ENCODE assay signal across 29 cellular contexts in genomic region chr2:62797107-62797506, GRCh38.
"Had no signal": no experiment of that assay in that cellular context is flagged by ENCODE, and none has a peak within 500 bp of the region (broad histone marks: within the 10 kb centered on the region; RNA-seq: fewer than 3 reads in every experiment).

No MANE protein-coding gene starts in this region.

- H3K27me3 ChIP-seq: colonic mucosa, dorsolateral prefrontal cortex, esophagus muscularis mucosa, esophagus squamous epithelium, foreskin keratinocyte, gastrocnemius medialis, gastroesophageal sphincter, heart left ventricle, heart right ventricle had no signal

- H3K27me3 Mint-ChIP-seq: dendritic cell treated with granulocyte-macrophage colony-stimulating factor and Interleukin-4, amounts not matched to agents 40 ng/mL and 50 ng/mL, for 4 days; effector memory CD8-positive, alpha-beta T cell had no signal

- H3K9me3 ChIP-seq: colonic mucosa, esophagus muscularis mucosa, esophagus squamous epithelium, gastrocnemius medialis, gastroesophageal sphincter, heart left ventricle, heart right ventricle had no signal

- H3K36me3 ChIP-seq: colonic mucosa, esophagus muscularis mucosa, esophagus squamous epithelium, gastrocnemius medialis, gastroesophageal sphincter, heart left ventricle, heart right ventricle had no signal

- H3K27ac Mint-ChIP-seq: dendritic cell treated with granulocyte-macrophage colony-stimulating factor and Interleukin-4, amounts not matched to agents 40 ng/mL and 50 ng/mL, for 4 days; endodermal cell had no signal

- H3K4me1 ChIP-seq: colonic mucosa, gastrocnemius medialis had no signal

- H3K27ac ChIP-seq: colonic mucosa, coronary artery, dorsolateral prefrontal cortex, epithelial cell of prostate, esophagus muscularis mucosa, esophagus squamous epithelium, foreskin keratinocyte, gastrocnemius medialis, gastroesophageal sphincter, heart left ventricle, heart right ventricle had no signal

- H3K9me3 Mint-ChIP-seq: dendritic cell treated with granulocyte-macrophage colony-stimulating factor and Interleukin-4, amounts not matched to agents 40 ng/mL and 50 ng/mL, for 4 days; effector memory CD8-positive, alpha-beta T cell; endodermal cell had no signal

- FAIRE-seq: colon, endometrium, endothelial cell of umbilical vein, frontal cortex had no signal

- H3K4me3 ChIP-seq: colonic mucosa, coronary artery, dorsolateral prefrontal cortex, esophagus muscularis mucosa, esophagus squamous epithelium, gastrocnemius medialis, gastroesophageal sphincter, heart left ventricle, heart right ventricle had no signal

- DNase-seq: colonic mucosa; cortex of kidney; dermis blood vessel endothelial cell; dorsolateral prefrontal cortex; effector CD4-positive, alpha-beta T cell; effector CD8-positive, alpha-beta T cell; effector memory CD4-positive, alpha-beta T cell; effector memory CD8-positive, alpha-beta T cell; endodermal cell; erythroblast; esophagus squamous epithelium; foreskin fibroblast; foreskin keratinocyte; foreskin melanocyte; gastrocnemius medialis; glutamatergic neuron; head of caudate nucleus; heart left ventricle; heart right ventricle had no signal

- H3K4me3 Mint-ChIP-seq: dendritic cell treated with granulocyte-macrophage colony-stimulating factor and Interleukin-4, amounts not matched to agents 40 ng/mL and 50 ng/mL, for 4 days; effector memory CD8-positive, alpha-beta T cell; endodermal cell had no signal

- ATAC-seq: effector memory CD8-positive, alpha-beta T cell; esophagus mucosa; foreskin keratinocyte; gastrocnemius medialis; gastroesophageal sphincter; heart left ventricle; heart right ventricle had no signal
